In the genomic region with DNA sequence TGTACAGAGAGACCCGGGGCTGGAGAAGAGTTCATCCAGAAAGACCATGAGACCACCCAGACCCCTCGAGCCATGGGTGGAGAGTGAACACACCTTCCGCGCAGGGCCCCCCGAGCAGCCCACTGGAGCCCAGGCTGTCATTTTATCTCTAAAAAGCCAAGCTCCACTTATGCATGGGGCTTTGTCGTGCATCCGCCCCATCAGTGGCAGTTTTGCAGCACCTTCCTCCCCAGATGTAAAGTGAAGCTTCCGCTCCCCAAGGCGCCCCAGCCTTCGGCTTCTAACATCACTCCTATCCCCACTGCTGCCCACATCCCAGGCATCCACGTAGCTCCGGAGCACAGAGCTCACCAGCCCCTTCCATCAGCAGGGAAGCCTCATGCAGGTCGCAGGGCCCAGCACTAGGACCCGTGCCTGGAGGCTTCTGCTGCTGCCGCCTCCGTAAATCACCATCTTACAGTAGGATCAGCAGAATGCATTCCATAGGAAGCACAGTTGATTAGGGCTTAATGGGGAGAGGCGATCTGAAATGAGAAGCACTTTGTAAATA, we compare ENCODE assay signal across 25 cellular contexts.
"Had no signal": no experiment of that assay in that cellular context is flagged by ENCODE, and none has a peak within 500 bp of the region (broad histone marks: within the 10 kb centered on the region; RNA-seq: fewer than 3 reads in every experiment).

No MANE protein-coding gene starts in this region.

- H3K27me3 ChIP-seq: ascending aorta had no signal

- H3K4me1 Mint-ChIP-seq: activated CD4-positive, alpha-beta T cell treated with anti-CD3 and anti-CD28 coated beads, Interleukin-2, amount 10 ng/mL, durations not matched to agents 7 days and 5 days; activated naive CD4-positive, alpha-beta T cell treated with anti-CD3 and anti-CD28 coated beads, Interleukin-2, amount 50 U/mL, for 24 hours; T-cell had no signal

- ATAC-seq: activated T-cell treated with anti-CD3 and anti-CD28 coated beads, Interleukin-2, amount 50 U/mL, for 4 hours; Right ventricle myocardium inferior; T-cell had no signal

- H3K36me3 ChIP-seq: ascending aorta had no signal

- H3K4me3 ChIP-seq: ascending aorta, SK-N-MC had no signal

- H3K9me3 Mint-ChIP-seq: activated CD4-positive, alpha-beta memory T cell treated with anti-CD3 and anti-CD28 coated beads for 36 hours; activated CD4-positive, alpha-beta T cell treated with anti-CD3 and anti-CD28 coated beads, Interleukin-2, amount 10 ng/mL, durations not matched to agents 7 days and 5 days; activated naive CD4-positive, alpha-beta T cell treated with anti-CD3 and anti-CD28 coated beads, Interleukin-2, amount 50 U/mL, for 24 hours; activated T-cell treated with anti-CD3 and anti-CD28 coated beads, Interleukin-2, amount 50 U/mL, for 4 hours; brain; T-cell had no signal

- H3K36me3 Mint-ChIP-seq: activated CD4-positive, alpha-beta memory T cell treated with anti-CD3 and anti-CD28 coated beads for 36 hours; activated naive CD4-positive, alpha-beta T cell treated with anti-CD3 and anti-CD28 coated beads, Interleukin-2, amount 50 U/mL, for 24 hours; brain; T-cell had no signal

- H3K9me3 ChIP-seq: ascending aorta had no signal

- H3K27me3 Mint-ChIP-seq: activated CD4-positive, alpha-beta memory T cell treated with anti-CD3 and anti-CD28 coated beads for 36 hours; activated CD4-positive, alpha-beta T cell treated with anti-CD3 and anti-CD28 coated beads, Interleukin-2, amount 10 ng/mL, durations not matched to agents 7 days and 5 days; brain had no signal

- H3K27ac ChIP-seq: ascending aorta, SK-N-MC, VCaP had no signal

- H3K4me1 ChIP-seq: ascending aorta had no signal

- H3K4me3 Mint-ChIP-seq: activated CD4-positive, alpha-beta memory T cell treated with anti-CD3 and anti-CD28 coated beads for 36 hours; activated CD4-positive, alpha-beta T cell treated with anti-CD3 and anti-CD28 coated beads, Interleukin-2, amount 10 ng/mL, durations not matched to agents 7 days and 5 days; activated naive CD4-positive, alpha-beta T cell treated with anti-CD3 and anti-CD28 coated beads, Interleukin-2, amount 50 U/mL, for 24 hours; activated T-cell treated with anti-CD3 and anti-CD28 coated beads, Interleukin-2, amount 50 U/mL, for 4 hours; brain; T-cell had no signal

- DNase-seq: activated CD4-positive, alpha-beta memory T cell treated with anti-CD3 and anti-CD28 coated beads for 36 hours; activated CD4-positive, alpha-beta T cell treated with anti-CD3 and anti-CD28 coated beads, Interleukin-2, amount 10 ng/mL, durations not matched to agents 7 days and 5 days; activated CD4-positive, CD25-positive, alpha-beta regulatory T cell; activated CD8-positive, alpha-beta memory T cell treated with anti-CD3 and anti-CD28 coated beads for 24 hours; activated gamma-delta T cell treated with Interleukin-2 at 50 U/mL for 16 hours; activated T-cell treated with anti-CD3 and anti-CD28 coated beads, Interleukin-2, amount 50 U/mL, for 4 hours; IMR-90; KBM-7; NCI-H1048; NCI-H146; NCI-H187 treated with DMSO at 0.1 percent for 48 hours; NCI-H2081 treated with DMSO at 0.1 percent for 48 hours; NCI-H2227 treated with DMSO at 0.1 percent for 48 hours; NCI-H446 treated with DMSO at 0.1 percent for 48 hours; NCI-H526 treated with DMSO at 0.1 percent for 48 hours; NCI-H82; T-cell; T-helper 2 cell; T1000 had no signal

- H3K27ac Mint-ChIP-seq: activated CD4-positive, alpha-beta memory T cell treated with anti-CD3 and anti-CD28 coated beads for 36 hours; activated CD4-positive, alpha-beta T cell treated with anti-CD3 and anti-CD28 coated beads, Interleukin-2, amount 10 ng/mL, durations not matched to agents 7 days and 5 days; activated naive CD4-positive, alpha-beta T cell treated with anti-CD3 and anti-CD28 coated beads, Interleukin-2, amount 50 U/mL, for 24 hours; T-cell had no signal
